8 cellular contexts compared by ENCODE assay signal in genomic region chr14:77799863-77800730, GRCh38. TPM values are rescaled to one million over a fixed set of nuclear protein-coding genes. Genes with fewer than 3 reads are reported as not detected.
DNase-seq lines count a peak whose midpoint lies in the region; ATAC-seq and TF ChIP-seq lines count a peak whose summit lies in the region.

ADCK1 (plus strand) TSS chr14:77800109; CDS start chr14:77818979, 18,870 bp downstream.

- intact Hi-C loops in Right ventricle myocardium inferior (cut with DNase I), result loop anchor here (5.0 kb wide), 1 partner anchor 38 kb away; the partner anchor contains the start of gene SNW1

- H3K9me3 Mint-ChIP-seq in activated naive CD8-positive, alpha-beta T cell treated with anti-CD3 and anti-CD28 coated beads, Interleukin-2, amount 10 ng/mL, durations not matched to agents 7 days and 5 days, result no peaks in the 10 kb centered on the region

- H3K4me3 ChIP-seq in GM12865 (ENCODE audit: low read depth, low read length) (peak within 1 kb of the TSS; percentile 71), parathyroid adenoma (ENCODE audit: low read depth, low read length) (peak within 1 kb of the TSS; percentile 76), tibial nerve (peak within 1 kb of the TSS; percentile 67 to 92 (median 75))

- H3K36me3 ChIP-seq in parathyroid adenoma (ENCODE audit: control insufficient read depth, insufficient read depth, low read length) (no peaks in the 10 kb centered on the region), tibial nerve (no peaks in the 10 kb centered on the region)

- peak; percentile 31 for TF ChIP-seq CTCF in GM12865 (IDR thresholded peaks at IDR 0.05; ENCODE audit: insufficient read depth, low read depth, low read length, missing control alignments)
- peak; percentile 50 for TF ChIP-seq CTCF in parathyroid adenoma (IDR thresholded peaks at IDR 0.05)
- TF ChIP-seq CTCF in tibial nerve (IDR thresholded peaks at IDR 0.05), result peak in 4 of 5 experiments; percentile 19 to 49 (median 39)

- peaks cover 11% of the 10 kb centered on the region for H3K4me1 Mint-ChIP-seq in activated naive CD8-positive, alpha-beta T cell treated with anti-CD3 and anti-CD28 coated beads, Interleukin-2, amount 10 ng/mL, durations not matched to agents 7 days and 5 days

- TF ChIP-seq POLR2A in tibial nerve (IDR thresholded peaks at IDR 0.05), result peak in 1 of 2 donors; percentile 40

- POLR2A ChIA-PET in activated naive CD8-positive, alpha-beta T cell treated with anti-CD3 and anti-CD28 coated beads, Interleukin-2, amount 10 ng/mL, durations not matched to agents 7 days and 5 days (lab: Charles Lee), result interaction anchor here (1.1 to 1.4 kb wide), 3 partner anchors 9 to 40 kb away, joined by 3 to 6 read pairs (median 5); partner anchors contain the start of gene SNW1

- ATAC-seq in HG02610 (IDR thresholded peaks at IDR 0.05; ENCODE audit: unreplicated experiment) (peak; percentile 95), Right ventricle myocardium inferior (peak; percentile 96)
- peak; percentile 90 for ATAC-seq in activated naive CD8-positive, alpha-beta T cell treated with anti-CD3 and anti-CD28 coated beads, Interleukin-2, amount 10 ng/mL, durations not matched to agents 7 days and 5 days (ENCODE audit: low read depth)

- H3K9me3 ChIP-seq in parathyroid adenoma (ENCODE audit: control insufficient read depth, low read length) (no peaks in the 10 kb centered on the region), tibial nerve (no peaks in the 10 kb centered on the region)

- peak within 1 kb of the TSS; percentile 85 for H3K4me3 Mint-ChIP-seq in activated naive CD8-positive, alpha-beta T cell treated with anti-CD3 and anti-CD28 coated beads, Interleukin-2, amount 10 ng/mL, durations not matched to agents 7 days and 5 days

- WGBS in tibial nerve, 2 donors, result 1% methylated on average over 22 to 46 of the region's 66 CpGs

- H3K4me2 ChIP-seq in parathyroid adenoma (ENCODE audit: low read length), result peak within 1 kb of the TSS; percentile 95

- no peaks in the 10 kb centered on the region for H3K4me1 ChIP-seq in parathyroid adenoma
- peaks cover 0 to 11% (median 0%) of the 10 kb centered on the region in 4 donors for H3K4me1 ChIP-seq in tibial nerve

- DNase-seq in GM12865 (ENCODE audit: low read depth) (peak; percentile 91), NCI-H1092 (lab: John Stamatoyannopoulos, UW) (peak; percentile 83), SKM-1 (lab: John Stamatoyannopoulos, UW; ENCODE audit: unreplicated experiment) (peak; percentile 13), Right ventricle myocardium inferior (ENCODE audit: missing footprints) (peak; percentile 95), tibial nerve (ENCODE audit: low spot score in 2 of 2) (peak; percentile 80)
- peak; percentile 90 for DNase-seq in activated naive CD8-positive, alpha-beta T cell treated with anti-CD3 and anti-CD28 coated beads, Interleukin-2, amount 10 ng/mL, durations not matched to agents 7 days and 5 days

- peak in 1 of 2 donors; percentile 67 for TF ChIP-seq EP300 in tibial nerve (IDR thresholded peaks at IDR 0.05)

- H3K36me3 Mint-ChIP-seq in activated naive CD8-positive, alpha-beta T cell treated with anti-CD3 and anti-CD28 coated beads, Interleukin-2, amount 10 ng/mL, durations not matched to agents 7 days and 5 days, result no peaks in the 10 kb centered on the region

- H3K79me2 ChIP-seq in parathyroid adenoma, result no peaks in the 10 kb centered on the region

- no peaks in the 10 kb centered on the region for H3K27me3 ChIP-seq in parathyroid adenoma (ENCODE audit: control insufficient read depth, insufficient read depth, low read length)
- no peaks in the 10 kb centered on the region for H3K27me3 ChIP-seq in tibial nerve

- peak within 1 kb of the TSS; percentile 95 for H2AFZ ChIP-seq in parathyroid adenoma

- H3K27me3 Mint-ChIP-seq in activated naive CD8-positive, alpha-beta T cell treated with anti-CD3 and anti-CD28 coated beads, Interleukin-2, amount 10 ng/mL, durations not matched to agents 7 days and 5 days, result peaks cover 4% of the 10 kb centered on the region

- H3K27ac Mint-ChIP-seq in activated naive CD8-positive, alpha-beta T cell treated with anti-CD3 and anti-CD28 coated beads, Interleukin-2, amount 10 ng/mL, durations not matched to agents 7 days and 5 days, result peak within 1 kb of the TSS; percentile 81

- peak within 1 kb of the TSS; percentile 24 for H3K9ac ChIP-seq in parathyroid adenoma

- H3K27ac ChIP-seq in parathyroid adenoma, result peak within 1 kb of the TSS; percentile 81
- H3K27ac ChIP-seq in tibial nerve, result peak within 1 kb of the TSS; percentile 73 to 87 (median 79)

RNA-seq across cellular contexts. Expression of gene ADCK1, which starts in this region (rescaled TPM):
- 1 to 10 TPM; 3.8 TPM for total RNA-seq in activated naive CD8-positive, alpha-beta T cell treated with anti-CD3 and anti-CD28 coated beads, Interleukin-2, amount 10 ng/mL, durations not matched to agents 7 days and 5 days
- total RNA-seq in Right ventricle myocardium inferior, result 8.7 TPM
- total RNA-seq in tibial nerve, result 1 to 10 TPM; 4.4 to 9.4 (median 7.5) TPM

Comparison
In these comparisons a context has a peak if more than half of its experiments do, and no peak if none do; other contexts are left out.
1. Peak in every context shown above with its lines: DNase-seq, ATAC-seq, H3K4me3 ChIP-seq and H3K27ac ChIP-seq.
2. DNase-seq: peak in every context shown above with its lines; median percentile 95 in Right ventricle myocardium inferior; 91 in GM12865; 90 in activated naive CD8-positive, alpha-beta T cell treated with anti-CD3 and anti-CD28 coated beads, Interleukin-2, amount 10 ng/mL, durations not matched to agents 7 days and 5 days; 83 in NCI-H1092; 80 in tibial nerve; 13 in SKM-1.